In the genomic region with DNA sequence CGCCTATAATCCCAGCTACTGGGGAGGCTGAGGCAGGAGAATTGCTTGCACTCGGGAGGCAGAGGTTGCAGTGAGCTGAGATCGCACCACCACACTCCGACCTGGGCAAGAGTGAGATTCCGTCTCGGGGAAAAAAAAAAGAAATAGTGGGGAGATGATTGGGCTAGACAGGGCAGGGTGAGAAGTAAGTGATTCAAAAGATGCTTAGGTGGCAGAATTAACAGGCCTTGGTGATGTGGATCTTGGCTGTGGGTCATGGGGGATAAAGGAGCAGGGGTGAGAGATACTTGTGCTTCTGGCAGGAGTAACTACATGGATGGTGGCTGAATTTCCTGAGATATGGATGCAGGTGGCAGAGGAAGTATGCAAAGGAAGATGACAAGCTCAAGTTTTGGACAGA, we compare ENCODE assay signal across 1 cellular context.
TF ChIP-seq lines count a peak whose summit lies in the region.

No MANE protein-coding gene starts in this region.

TF ChIP-seq in HepG2, 621 proteins besides CTCF, POLR2A, EP300 and RAD21 (continued from another document):
- TF ChIP-seq ZNF562 (CRISPR knock-in tag; IDR thresholded peaks at IDR 0.05; ENCODE audit: borderline replicate concordance) (no peak), KLF13 (CRISPR knock-in tag; IDR thresholded peaks at IDR 0.05) (no peak)
